1 cellular context compared by ENCODE assay signal in genomic region chr2:96507957-96508520, GRCh38.
A peak's percentile ranks its signal among the peaks of the same experiment; 100 is the strongest.
TF ChIP-seq lines count a peak whose summit lies in the region.

No MANE protein-coding gene starts in this region.

TF ChIP-seq in GM12878, 131 proteins besides CTCF, POLR2A, EP300 and RAD21 (continued from another document):
- no peak for TF ChIP-seq ZBTB11 (CRISPR knock-in tag; IDR thresholded peaks at IDR 0.05)
- no peak for TF ChIP-seq ZZZ3 (IDR thresholded peaks at IDR 0.05; ENCODE audit: control insufficient read depth, insufficient read length, low read depth)
- TF ChIP-seq FOS (IDR thresholded peaks at IDR 0.05; ENCODE audit: borderline replicate concordance, extremely low read depth, insufficient read length) = no peak
- TF ChIP-seq SUZ12 (IDR thresholded peaks at IDR 0.05; ENCODE audit: unreplicated experiment) = no peak
- peak; percentile 68 for TF ChIP-seq RELA (IDR thresholded peaks at IDR 0.05; ENCODE audit: borderline replicate concordance, partially characterized antibody)
- TF ChIP-seq NRF1 (conservative IDR thresholded peaks at IDR 0.05; ENCODE audit: low read depth, low read length) = no peak
- TF ChIP-seq HDAC6 (IDR thresholded peaks at IDR 0.05; ENCODE audit: unreplicated experiment) = no peak
- 0 out of 2 replicates have a peak, but pooled peaks have one; percentile 43 for TF ChIP-seq IRF3 (IDR thresholded peaks at IDR 0.05)
- no peak for TF ChIP-seq PML (IDR thresholded peaks at IDR 0.05; ENCODE audit: low read length)
- TF ChIP-seq RUNX3 (IDR thresholded peaks at IDR 0.05; ENCODE audit: low read length) = peak; percentile 68
- TF ChIP-seq ELK1 (IDR thresholded peaks at IDR 0.05; ENCODE audit: low read depth, low read length) = no peak
- peak; percentile 46; the same call in 1 of the 2 replicates for TF ChIP-seq ZNF687 (IDR thresholded peaks at IDR 0.05)
- no peak for TF ChIP-seq POLR2AphosphoS5 (IDR thresholded peaks at IDR 0.05; ENCODE audit: low read length)
- TF ChIP-seq KLF5 (IDR thresholded peaks at IDR 0.05; ENCODE audit: partially characterized antibody) = no peak
- TF ChIP-seq NFXL1 (IDR thresholded peaks at IDR 0.05; ENCODE audit: borderline replicate concordance) = no peak
- TF ChIP-seq E2F8 (IDR thresholded peaks at IDR 0.05; ENCODE audit: low read depth, partially characterized antibody) = no peak
- no peak for TF ChIP-seq CBX5 (IDR thresholded peaks at IDR 0.05; ENCODE audit: low read depth)
- no peak for TF ChIP-seq CBFB (IDR thresholded peaks at IDR 0.05; ENCODE audit: low read depth)
- TF ChIP-seq REST (IDR thresholded peaks at IDR 0.05; ENCODE audit: low read depth, low read length) = no peak
- TF ChIP-seq SUPT20H (IDR thresholded peaks at IDR 0.05; ENCODE audit: borderline replicate concordance, control insufficient read depth, low read depth, low read length) = no peak
- TF ChIP-seq DPF2 (IDR thresholded peaks at IDR 0.05) = peak; percentile 55; the same call in 1 of the 2 replicates
- no peak for TF ChIP-seq NR2C1 (IDR thresholded peaks at IDR 0.05)
- TF ChIP-seq FOXK2 (IDR thresholded peaks at IDR 0.05) = no peak
- TF ChIP-seq CBX3 (IDR thresholded peaks at IDR 0.05; ENCODE audit: borderline replicate concordance, low read depth) = no peak
- TF ChIP-seq JUNB (IDR thresholded peaks at IDR 0.05) = no peak
- TF ChIP-seq BACH1 (IDR thresholded peaks at IDR 0.05; ENCODE audit: borderline replicate concordance) = no peak
- TF ChIP-seq BCL11A (IDR thresholded peaks at IDR 0.05; ENCODE audit: low read depth, low read length) = no peak
- TF ChIP-seq GABPA (IDR thresholded peaks at IDR 0.05; ENCODE audit: low read depth) = no peak
- TF ChIP-seq BCL3 (IDR thresholded peaks at IDR 0.05; ENCODE audit: borderline replicate concordance, insufficient read depth, low read depth, low read length, poor library complexity, severe bottlenecking) = no peak
- TF ChIP-seq PBX3 (IDR thresholded peaks at IDR 0.05; ENCODE audit: insufficient replicate concordance, low read depth, low read length) = no peak
- TF ChIP-seq MYC (IDR thresholded peaks at IDR 0.05; ENCODE audit: insufficient read depth, insufficient read length, insufficient replicate concordance, low read length, severe bottlenecking) = no peak
- peak; percentile 58 for TF ChIP-seq PKNOX1 (IDR thresholded peaks at IDR 0.05)
- no peak for TF ChIP-seq POLR2AphosphoS2 (IDR thresholded peaks at IDR 0.05; ENCODE audit: low read depth, low read length)
- TF ChIP-seq BRCA1 (IDR thresholded peaks at IDR 0.05; ENCODE audit: low read depth, low read length) = no peak
- no peak for TF ChIP-seq ATF3 (IDR thresholded peaks at IDR 0.05; ENCODE audit: borderline replicate concordance, extremely low read depth, low read depth, low read length)
- TF ChIP-seq JUND (IDR thresholded peaks at IDR 0.05; ENCODE audit: low read depth, low read length) = no peak
- peak; percentile 53; the same call in 1 of the 2 replicates for TF ChIP-seq RB1 (IDR thresholded peaks at IDR 0.05; ENCODE audit: borderline replicate concordance)
TF ChIP-seq in GM12878: peak in this region for 18.
